9 cellular contexts compared by ENCODE assay signal in the genomic region with DNA sequence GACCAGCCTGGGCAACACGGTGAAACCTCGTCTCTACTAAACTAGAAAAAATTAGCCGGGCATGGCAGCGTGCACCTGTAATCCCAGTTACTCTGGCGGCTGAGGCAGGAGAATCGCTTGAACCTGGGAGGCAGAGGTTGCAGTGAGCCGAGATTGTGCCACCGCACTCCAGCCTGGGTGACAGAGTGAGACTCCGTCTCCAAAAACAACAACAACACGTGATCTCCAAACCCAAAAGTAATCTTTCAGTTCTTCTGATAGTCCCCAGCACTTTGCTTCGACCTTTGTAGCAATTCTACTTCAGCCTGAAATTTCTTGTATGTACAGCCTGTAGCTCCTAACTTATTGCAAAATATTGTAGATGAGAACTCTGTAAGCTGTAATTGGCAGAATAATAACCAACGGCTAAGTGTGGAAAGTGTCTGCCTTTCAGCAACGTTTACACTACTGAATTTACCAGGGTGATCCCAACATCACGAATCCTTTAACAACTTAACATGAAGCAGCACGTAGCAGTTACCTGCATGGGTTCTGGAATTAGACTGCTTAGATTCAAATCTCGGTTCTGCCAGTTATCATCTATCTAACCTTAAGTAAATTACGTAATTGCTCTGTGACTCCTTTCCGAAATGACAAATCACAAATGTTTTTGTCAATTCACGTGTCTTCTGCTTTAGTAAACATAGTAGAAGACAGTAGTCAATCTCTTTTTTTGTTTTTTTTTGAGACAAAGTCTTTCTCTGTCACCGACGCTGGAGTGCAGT. TPM values are rescaled to one million over a fixed set of nuclear protein-coding genes. Genes with fewer than 3 reads are reported as not detected.
DNase-seq lines count a peak whose midpoint lies in the region; ATAC-seq, FAIRE-seq and TF ChIP-seq lines count a peak whose summit lies in the region.
"Not testable (repeated sequence)": the region's sequence is repeated elsewhere in the genome, so short reads cannot be mapped to it uniquely, and the experiment has no call there.
"Had no signal": no experiment of that assay in that cellular context is flagged by ENCODE, and none has a peak within 500 bp of the region (broad histone marks: within the 10 kb centered on the region; RNA-seq: fewer than 3 reads in every experiment).

No MANE protein-coding gene starts in this region.

- TF ChIP-seq CTCF in HL-60 (IDR thresholded peaks at IDR 0.05; ENCODE audit: insufficient read depth, low read length); PC-3 (conservative IDR thresholded peaks at IDR 0.05; ENCODE audit: low read depth, low read length); GM12878 (IDR thresholded peaks at IDR 0.05 in 2 of 3, conservative IDR thresholded peaks at IDR 0.05 in 1 of 3; ENCODE audit: control insufficient read depth in 2 of 3, extremely low read depth in 1 of 3, insufficient read depth in 1 of 3, low read depth in 3 of 3, low read length in 3 of 3); left ventricle myocardium inferior (IDR thresholded peaks at IDR 0.05; ENCODE audit: borderline replicate concordance); neural progenitor cell (IDR thresholded peaks at IDR 0.05): not testable (repeated sequence)

- POLR2A ChIA-PET in PC-3 (lab: Charles Lee; ENCODE audit: unreplicated experiment), result not testable (repeated sequence)
- POLR2A ChIA-PET in activated CD4-positive, alpha-beta memory T cell treated with anti-CD3 and anti-CD28 coated beads, Interleukin-2, amount 10 ng/mL, durations not matched to agents 7 days and 5 days (lab: Charles Lee), result interaction anchor here (0.9 kb wide), 1 partner anchor 20 kb away, joined by 3 read pairs; no protein-coding TSS in a partner anchor
- POLR2A ChIA-PET in GM12878 (lab: Charles Lee), result interaction anchor here (0.9 kb wide), 1 partner anchor 13 kb away, joined by 4 read pairs; no protein-coding TSS in a partner anchor

- H3F3A ChIP-seq in PC-3 (ENCODE audit: low read length, unreplicated experiment); neural progenitor cell (ENCODE audit: low read depth): not testable (repeated sequence)

- peak overlapping the region in 10 of 11 experiments; percentile 64 to 80 (median 76); a peak in 16 of 22 replicates for H3K27ac ChIP-seq in BLaER1 treated with 17β-estradiol and CSF1 and Interleukin-3, amounts not matched to agents 10 nM and 100 nM
- H3K27ac ChIP-seq in HL-60 (replicated peaks); PC-3 (ENCODE audit: low read length); GM12878 (ENCODE audit: control insufficient read depth, insufficient read depth); neural progenitor cell: not testable (repeated sequence)
- H3K27ac ChIP-seq in left ventricle myocardium inferior (replicated peaks) (peak overlapping the region; percentile 78), subcutaneous abdominal adipose tissue (ENCODE audit: low read depth, low read length) (peak overlapping the region; percentile 29)

- H3K27ac Mint-ChIP-seq in activated CD4-positive, alpha-beta memory T cell treated with anti-CD3 and anti-CD28 coated beads, Interleukin-2, amount 10 ng/mL, durations not matched to agents 7 days and 5 days, result peak overlapping the region; percentile 91
- not testable (repeated sequence) for H3K27ac Mint-ChIP-seq in neural progenitor cell

- in situ Hi-C loops in GM12878 (cut with MboI), result not testable (repeated sequence)

- peak overlapping the region; percentile 94 for H3K4me3 Mint-ChIP-seq in activated CD4-positive, alpha-beta memory T cell treated with anti-CD3 and anti-CD28 coated beads, Interleukin-2, amount 10 ng/mL, durations not matched to agents 7 days and 5 days
- H3K4me3 Mint-ChIP-seq in neural progenitor cell, result peak overlapping the region; percentile 59

- peaks cover 19% of the 10 kb centered on the region for H3K4me1 Mint-ChIP-seq in activated CD4-positive, alpha-beta memory T cell treated with anti-CD3 and anti-CD28 coated beads, Interleukin-2, amount 10 ng/mL, durations not matched to agents 7 days and 5 days
- not testable (repeated sequence) for H3K4me1 Mint-ChIP-seq in neural progenitor cell

- not testable (repeated sequence) for H3K36me3 Mint-ChIP-seq in activated CD4-positive, alpha-beta memory T cell treated with anti-CD3 and anti-CD28 coated beads, Interleukin-2, amount 10 ng/mL, durations not matched to agents 7 days and 5 days (ENCODE audit: low read depth); neural progenitor cell

- TF ChIP-seq RAD21 in GM12878 (IDR thresholded peaks at IDR 0.05; ENCODE audit: insufficient read depth, low read depth, low read length), result not testable (repeated sequence)

- RAD21 ChIA-PET in GM12878 (lab: Charles Lee; ENCODE audit: unreplicated experiment), result interaction anchor here (0.7 kb wide), 1 partner anchor 29 kb away, joined by 3 read pairs; no protein-coding TSS in a partner anchor

- not testable (repeated sequence) for H3K9me3 Mint-ChIP-seq in activated CD4-positive, alpha-beta memory T cell treated with anti-CD3 and anti-CD28 coated beads, Interleukin-2, amount 10 ng/mL, durations not matched to agents 7 days and 5 days; neural progenitor cell

- H3K27me3 ChIP-seq in BLaER1 treated with 17β-estradiol and CSF1 and Interleukin-3, amounts not matched to agents 10 nM and 100 nM; HL-60 (ENCODE audit: insufficient read depth, poor library complexity, severe bottlenecking); PC-3 (ENCODE audit: low read length); GM12878 (replicated peaks in 1 of 2; ENCODE audit: control insufficient read depth in 2 of 2, insufficient read depth in 2 of 2, low read length in 1 of 2); left ventricle myocardium inferior (ENCODE audit: low read depth); neural progenitor cell; subcutaneous abdominal adipose tissue (ENCODE audit: control insufficient read depth in 5 of 5, insufficient read depth in 4 of 5, low read length in 5 of 5): not testable (repeated sequence)

- not testable (repeated sequence) for TF ChIP-seq EP300 in GM12878 (IDR thresholded peaks at IDR 0.05; ENCODE audit: borderline replicate concordance in 1 of 2, control insufficient read depth in 1 of 2, low read depth in 2 of 2, low read length in 2 of 2)

- FAIRE-seq in GM12878 (lab: Jason Lieb, UNC), result not testable (repeated sequence)

- 64% methylated on average over 17 of the region's 21 CpGs for whole genome bisulfite sequencing in GM12878 (ENCODE audit: insufficient coverage, insufficient replicate concordance, low lambda C conversion rate, missing lambda C conversion rate)

- not testable (repeated sequence) for H3K4me1 ChIP-seq in BLaER1 treated with 17β-estradiol and CSF1 and Interleukin-3, amounts not matched to agents 10 nM and 100 nM; PC-3 (ENCODE audit: insufficient read depth, low read length); GM12878 (ENCODE audit: control insufficient read depth, insufficient read depth, low read length); left ventricle myocardium inferior; neural progenitor cell; subcutaneous abdominal adipose tissue (ENCODE audit: control insufficient read depth in 5 of 5, insufficient read depth in 5 of 5, low read length in 5 of 5)

- 0 out of 2 replicates have a peak overlapping the region, but pooled peaks have one; percentile 12 for H2AFZ ChIP-seq in PC-3 (ENCODE audit: low read length)
- H2AFZ ChIP-seq in GM12878 (ENCODE audit: control insufficient read depth, low read depth, low read length), result 0 out of 2 replicates have a peak overlapping the region, but pooled peaks have one; percentile 28
- peak overlapping the region; percentile 34 for H2AFZ ChIP-seq in neural progenitor cell (replicated peaks)

- H3K9ac ChIP-seq in BLaER1 treated with 17β-estradiol and CSF1 and Interleukin-3, amounts not matched to agents 10 nM and 100 nM, result peak overlapping the region in 9 of 11 experiments; percentile 65 to 81 (median 78); a peak in 12 of 22 replicates
- not testable (repeated sequence) for H3K9ac ChIP-seq in PC-3 (ENCODE audit: low read length); GM12878 (ENCODE audit: control insufficient read depth, insufficient read depth, low read length); neural progenitor cell; subcutaneous abdominal adipose tissue (ENCODE audit: low read length in 5 of 5)

- DNase-seq in HL-60 (ENCODE audit: low read depth in 1 of 2, low spot score in 1 of 2); PC-3; activated CD4-positive, alpha-beta memory T cell treated with anti-CD3 and anti-CD28 coated beads, Interleukin-2, amount 10 ng/mL, durations not matched to agents 7 days and 5 days; GM12878 (ENCODE audit: low read depth, low spot score); left ventricle myocardium inferior; neural progenitor cell (ENCODE audit: low spot score): not testable (repeated sequence)

- H3K4me2 ChIP-seq in BLaER1 treated with 17β-estradiol and CSF1 and Interleukin-3, amounts not matched to agents 10 nM and 100 nM, result peak overlapping the region; percentile 6 to 45 (median 19); a peak in 10 of 22 replicates
- not testable (repeated sequence) for H3K4me2 ChIP-seq in PC-3 (ENCODE audit: low read length); neural progenitor cell
- H3K4me2 ChIP-seq in GM12878 (ENCODE audit: control insufficient read depth, insufficient read depth), result 0 out of 2 replicates have a peak overlapping the region, but pooled peaks have one; percentile 7

- peaks cover 0 to 13% (median 3%) of the 10 kb centered on the region in 11 experiments; a peak in 8 of 22 replicates for H3K36me3 ChIP-seq in BLaER1 treated with 17β-estradiol and CSF1 and Interleukin-3, amounts not matched to agents 10 nM and 100 nM
- H3K36me3 ChIP-seq in PC-3 (ENCODE audit: low read depth, low read length); GM12878 (ENCODE audit: control insufficient read depth in 2 of 2, insufficient read depth in 2 of 2, low read length in 1 of 2); neural progenitor cell; subcutaneous abdominal adipose tissue (ENCODE audit: control insufficient read depth in 5 of 5, insufficient read depth in 5 of 5, low read length in 5 of 5): not testable (repeated sequence)
- H3K36me3 ChIP-seq in left ventricle myocardium inferior, result peaks cover 12% of the 10 kb centered on the region

- peak overlapping the region in 7 of 10 experiments; percentile 43 to 74 (median 61); a peak in 6 of 20 replicates for H3K4me3 ChIP-seq in BLaER1 treated with 17β-estradiol and CSF1 and Interleukin-3, amounts not matched to agents 10 nM and 100 nM
- peak overlapping the region; percentile 25; the same call in 1 of the 2 replicates for H3K4me3 ChIP-seq in HL-60 (replicated peaks; ENCODE audit: insufficient read depth, low read length)
- not testable (repeated sequence) for H3K4me3 ChIP-seq in PC-3 (ENCODE audit: low read length); GM12878; left ventricle myocardium inferior; neural progenitor cell; subcutaneous abdominal adipose tissue (ENCODE audit: low read depth in 1 of 5, low read length in 5 of 5)

- SMC1A ChIA-PET in GM12878 (lab: Charles Lee; ENCODE audit: uncharacterized antibody, unreplicated experiment), result not testable (repeated sequence)

- not testable (repeated sequence) for H3K27me3 Mint-ChIP-seq in activated CD4-positive, alpha-beta memory T cell treated with anti-CD3 and anti-CD28 coated beads, Interleukin-2, amount 10 ng/mL, durations not matched to agents 7 days and 5 days; neural progenitor cell (ENCODE audit: insufficient read depth, low read depth)

- intact Hi-C loops in PC-3 (cut with micrococcal nuclease); GM12878 (cut with micrococcal nuclease; ENCODE audit: unreplicated experiment); left ventricle myocardium inferior (cut with micrococcal nuclease): not testable (repeated sequence)

- H3K9me2 ChIP-seq in PC-3 (replicated peaks; ENCODE audit: low read length), result not testable (repeated sequence)

- H3K79me2 ChIP-seq in PC-3 (ENCODE audit: low read length); GM12878 (ENCODE audit: control insufficient read depth, insufficient read depth, low read length); neural progenitor cell (ENCODE audit: low read depth): not testable (repeated sequence)

- not testable (repeated sequence) for TF ChIP-seq POLR2A in GM12878 (IDR thresholded peaks at IDR 0.05; ENCODE audit: low read depth, low read length)

- not testable (repeated sequence) for BruUV-seq in PC-3 (replicated peaks; lab: Mats Ljungman, UMichigan)
- TSS peak; percentile 89 for BruUV-seq in GM12878 (replicated peaks; lab: Mats Ljungman, UMichigan)

- ATAC-seq in PC-3, GM12878: not testable (repeated sequence)

- H3K9me3 ChIP-seq in BLaER1 treated with 17β-estradiol and CSF1 and Interleukin-3, amounts not matched to agents 10 nM and 100 nM (replicated peaks in 1 of 11); PC-3 (ENCODE audit: low read length); GM12878 (replicated peaks; ENCODE audit: control insufficient read depth, insufficient read depth, low read length); left ventricle myocardium inferior (replicated peaks); neural progenitor cell (ENCODE audit: low read depth); subcutaneous abdominal adipose tissue (ENCODE audit: control insufficient read depth in 5 of 5, low read length in 5 of 5): not testable (repeated sequence)

- H4K20me1 ChIP-seq in BLaER1 treated with 17β-estradiol and CSF1 and Interleukin-3, amounts not matched to agents 10 nM and 100 nM; PC-3 (ENCODE audit: low read length); GM12878 (ENCODE audit: control insufficient read depth, insufficient read depth); neural progenitor cell (ENCODE audit: low read depth): not testable (repeated sequence)

- CTCF ChIA-PET in PC-3 (lab: Charles Lee); activated CD4-positive, alpha-beta memory T cell treated with anti-CD3 and anti-CD28 coated beads, Interleukin-2, amount 10 ng/mL, durations not matched to agents 7 days and 5 days (lab: Charles Lee): not testable (repeated sequence)
- CTCF ChIA-PET in GM12878 (lab: Yijun Ruan, JAX), result interaction anchor here (1.3 kb wide), 1 partner anchor 27 kb away, joined by 3 read pairs; no protein-coding TSS in a partner anchor

RNA-seq across cellular contexts. Expression of gene MRPL45, which starts 1.2 kb away (rescaled TPM):
- total RNA-seq in PC-3 (2014; rRNA removed) (31.4 and 34.3 TPM in 2 replicates), GM12878 (2014; rRNA removed) (47.4 and 54.9 TPM in 2 replicates), GM12878 (2014; rRNA removed; fragmentation: Illumina TruSeq; extraction: Trizol) (36.2 and 37.5 TPM in 2 replicates), GM12878 (2021) (44.5 and 45.3 TPM in 2 replicates), left ventricle myocardium inferior (39.5 TPM), neural progenitor cell (ENCODE audit: low replicate concordance) (59.0 and 68.3 TPM in 2 replicates)
- 10 to 100 TPM; 25.2 to 26.9 TPM for total RNA-seq in activated CD4-positive, alpha-beta memory T cell treated with anti-CD3 and anti-CD28 coated beads, Interleukin-2, amount 10 ng/mL, durations not matched to agents 7 days and 5 days
- total RNA-seq in GM12878 (2013; cell fraction: nucleolus; rRNA removed), result 10.3 and 10.6 TPM in 2 replicates
- polyA plus RNA-seq in GM12878 (2011; ENCODE audit: low read depth), result 40.8 TPM
- polyA plus RNA-seq in GM12878 (2011; rRNA removed) (80.9 and 97.4 TPM in 2 replicates), GM12878 (2014; fragmentation: Illumina TruSeq; extraction: Trizol) (82.4 and 98.5 TPM in 2 replicates), GM12878 (2014; fragmentation: Nextera tagmentation; extraction: Ambion mirVana) (100 to 1,000 TPM; 107 to 128 TPM), GM12878 (2014; rRNA removed) (60.2 and 61.1 TPM in 2 replicates), GM12878 (2016; fragmentation: Nextera tagmentation; extraction: Ambion mirVana) (10 to 100 TPM; 57.8 to 58.1 TPM)
- polyA plus RNA-seq in GM12878 (2011; cell fraction: cytosol; rRNA removed), result 56.5 and 69.7 TPM in 2 replicates
- polyA plus RNA-seq in GM12878 (2011; cell fraction: nucleus; rRNA removed), result 23.4 and 24.2 TPM in 2 replicates
- polyA plus RNA-seq in GM12878 (2012), result 38.6 and 47.3 TPM in 2 replicates
- 56.0 and 57.7 TPM in 2 replicates for polyA minus RNA-seq in GM12878 (2011; rRNA and poly(A)+ RNA removed)
- 11.8 and 15.4 TPM in 2 replicates for polyA minus RNA-seq in GM12878 (2011; cell fraction: cytosol; rRNA and poly(A)+ RNA removed)
- 4.6 and 5.5 TPM in 2 replicates for polyA minus RNA-seq in GM12878 (2011; cell fraction: nucleus; rRNA and poly(A)+ RNA removed)

RNA-seq across cellular contexts. Expression of gene GPR179, which starts 48.0 kb away (rescaled TPM):
- not detected in 2 replicates for total RNA-seq in PC-3 (2014; rRNA removed)
- under 1 TPM in 1 of 2 experiments, not detected in 1; 0.08 TPM for total RNA-seq in activated CD4-positive, alpha-beta memory T cell treated with anti-CD3 and anti-CD28 coated beads, Interleukin-2, amount 10 ng/mL, durations not matched to agents 7 days and 5 days
- total RNA-seq in GM12878 (2013; cell fraction: nucleolus; rRNA removed), result 0.23 and 0.29 TPM in 2 replicates
- total RNA-seq in GM12878 (2014; rRNA removed), result 0.05 TPM in 1 of 2 replicates, not detected in the other
- total RNA-seq in GM12878 (2014; rRNA removed; fragmentation: Illumina TruSeq; extraction: Trizol), result under 0.01 and 0.05 TPM in 2 replicates
- total RNA-seq in GM12878 (2021), result 0.08 TPM in 1 of 2 replicates, not detected in the other
- not detected for polyA plus RNA-seq in GM12878 (2011; ENCODE audit: low read depth)
- 0.03 TPM in 2 replicates for polyA plus RNA-seq in GM12878 (2011; rRNA removed)
- 0.04 and 0.05 TPM in 2 replicates for polyA plus RNA-seq in GM12878 (2011; cell fraction: cytosol; rRNA removed)
- 0.15 and 0.22 TPM in 2 replicates for polyA plus RNA-seq in GM12878 (2011; cell fraction: nucleus; rRNA removed)
- 0.05 and 0.06 TPM in 2 replicates for polyA plus RNA-seq in GM12878 (2012)
- polyA plus RNA-seq in GM12878 (2014; fragmentation: Illumina TruSeq; extraction: Trizol), result 0.03 TPM in 1 of 2 replicates, not detected in the other
- polyA plus RNA-seq in GM12878 (2014; fragmentation: Nextera tagmentation; extraction: Ambion mirVana), result not detected
- polyA plus RNA-seq in GM12878 (2014; rRNA removed), result 0.01 and 0.04 TPM in 2 replicates
- polyA plus RNA-seq in GM12878 (2016; fragmentation: Nextera tagmentation; extraction: Ambion mirVana), result under 1 TPM; 0.01 TPM
- under 0.01 and 0.31 TPM in 2 replicates for polyA minus RNA-seq in GM12878 (2011; rRNA and poly(A)+ RNA removed)
- polyA minus RNA-seq in GM12878 (2011; cell fraction: cytosol; rRNA and poly(A)+ RNA removed), result not detected in 2 replicates
- polyA minus RNA-seq in GM12878 (2011; cell fraction: nucleus; rRNA and poly(A)+ RNA removed), result 0.10 TPM in 1 of 2 replicates, not detected in the other
- 0.05 TPM for total RNA-seq in left ventricle myocardium inferior
- 0.22 TPM in 1 of 2 replicates, not detected in the other for total RNA-seq in neural progenitor cell (ENCODE audit: low replicate concordance)
- total RNA-seq: LHCN-M2 had no signal

RNA-seq across cellular contexts. Expression of gene SOCS7, which starts 55.9 kb away (rescaled TPM):
- total RNA-seq in PC-3 (2014; rRNA removed) (7.4 and 9.8 TPM in 2 replicates), GM12878 (2014; rRNA removed) (6.9 and 7.2 TPM in 2 replicates), GM12878 (2014; rRNA removed; fragmentation: Illumina TruSeq; extraction: Trizol) (8.8 and 9.5 TPM in 2 replicates), GM12878 (2021) (12.7 and 12.8 TPM in 2 replicates), left ventricle myocardium inferior (13.2 TPM), neural progenitor cell (ENCODE audit: low replicate concordance) (17.8 and 27.0 TPM in 2 replicates)
- total RNA-seq in activated CD4-positive, alpha-beta memory T cell treated with anti-CD3 and anti-CD28 coated beads, Interleukin-2, amount 10 ng/mL, durations not matched to agents 7 days and 5 days, result 10 to 100 TPM; 14.1 to 15.0 TPM
- 17.9 and 18.9 TPM in 2 replicates for total RNA-seq in GM12878 (2013; cell fraction: nucleolus; rRNA removed)
- polyA plus RNA-seq in GM12878 (2011; ENCODE audit: low read depth), result 5.0 TPM
- polyA plus RNA-seq in GM12878 (2011; rRNA removed) (8.1 and 10.1 TPM in 2 replicates), GM12878 (2014; fragmentation: Illumina TruSeq; extraction: Trizol) (8.4 and 10.0 TPM in 2 replicates), GM12878 (2014; fragmentation: Nextera tagmentation; extraction: Ambion mirVana) (1 to 10 TPM in 1 of 2 experiments, under 1 TPM in 1; 0.93 to 1.6 TPM), GM12878 (2014; rRNA removed) (7.3 and 9.6 TPM in 2 replicates), GM12878 (2016; fragmentation: Nextera tagmentation; extraction: Ambion mirVana) (1 to 10 TPM in 1 of 2 experiments, under 1 TPM in 1; 0.68 to 1.1 TPM)
- 11.9 and 12.9 TPM in 2 replicates for polyA plus RNA-seq in GM12878 (2011; cell fraction: cytosol; rRNA removed)
- polyA plus RNA-seq in GM12878 (2011; cell fraction: nucleus; rRNA removed), result 10.4 and 13.0 TPM in 2 replicates
- 7.6 and 9.5 TPM in 2 replicates for polyA plus RNA-seq in GM12878 (2012)
- 18.4 and 27.2 TPM in 2 replicates for polyA minus RNA-seq in GM12878 (2011; rRNA and poly(A)+ RNA removed)
- 5.8 and 6.8 TPM in 2 replicates for polyA minus RNA-seq in GM12878 (2011; cell fraction: cytosol; rRNA and poly(A)+ RNA removed)
- polyA minus RNA-seq in GM12878 (2011; cell fraction: nucleus; rRNA and poly(A)+ RNA removed), result 7.0 and 11.2 TPM in 2 replicates
